Comparison of ENCODE assay signal across 24 cellular contexts in genomic region chrX:30190426-30190825, GRCh38. TPM values are rescaled to one million over a fixed set of nuclear protein-coding genes. Genes with fewer than 3 reads are reported as not detected.
"Had no signal": no experiment of that assay in that cellular context is flagged by ENCODE, and none has a peak within 500 bp of the region (broad histone marks: within the 10 kb centered on the region; RNA-seq: fewer than 3 reads in every experiment).

No MANE protein-coding gene starts in this region.

- H3K27ac ChIP-seq: SJSA1, SK-N-MC had no signal

- DNase-seq: Karpas-422, KG1, MG63, NCI-H1092, NCI-H1105 treated with DMSO at 0.1 percent for 48 hours, NCI-H1417 treated with DMSO at 0.1 percent for 48 hours, NCI-H146, NCI-H1694 treated with DMSO at 0.1 percent for 48 hours, NCI-H2029, NCI-H2081 treated with DMSO at 0.1 percent for 48 hours, NCI-H2171, NCI-H226, NCI-H446, NCI-H510A, NCI-H524 treated with DMSO at 0.1 percent for 48 hours, NCI-H69, NCI-H774, Right ventricle myocardium superior, RPMI8226, SIG-M5 had no signal

- H3K36me3 ChIP-seq: MG63, SJSA1 had no signal

- H3K9me3 ChIP-seq: MG63, SJSA1 had no signal

- H3K27me3 ChIP-seq: MG63, SJSA1 had no signal

- FAIRE-seq: RCC 7860 had no signal

- H3K4me1 ChIP-seq: SJSA1 had no signal

- H3K4me3 ChIP-seq: MG63, SJSA1, SK-N-MC had no signal

RNA-seq across cellular contexts. Expression of gene MAGEB2, which starts 24.9 kb away (rescaled TPM):
- total RNA-seq: Right ventricle myocardium superior, SJSA1 had no signal

RNA-seq across cellular contexts. Expression of gene MAGEB3, which starts 40.0 kb away (rescaled TPM):
- total RNA-seq: HT1080, Right ventricle myocardium superior, SJSA1 had no signal

RNA-seq across cellular contexts. Expression of gene MAGEB4, which starts 51.4 kb away (rescaled TPM):
- total RNA-seq: HT1080, Right ventricle myocardium superior, SJSA1 had no signal

RNA-seq across cellular contexts. Expression of gene MAGEB1, which starts 56.5 kb away (rescaled TPM):
- total RNA-seq: HT1080, Right ventricle myocardium superior, SJSA1 had no signal
